In genomic region chr3:55795736-55796135, GRCh38 we compare ENCODE assay signal across 24 cellular contexts.
DNase-seq lines count a peak whose midpoint lies in the region; ATAC-seq and TF ChIP-seq lines count a peak whose summit lies in the region.
"Had no signal": no experiment of that assay in that cellular context is flagged by ENCODE, and none has a peak within 500 bp of the region (broad histone marks: within the 10 kb centered on the region; RNA-seq: fewer than 3 reads in every experiment).

No MANE protein-coding gene starts in this region.

- no peaks in the 10 kb centered on the region for H3K27me3 ChIP-seq in upper lobe of right lung

- intact Hi-C loops in upper lobe of right lung (cut with DNase I) = no loop called here

- DNase-seq in NCI-H146 (lab: John Stamatoyannopoulos, UW) (peak; percentile 13), NCI-H146 treated with DMSO at 0.1 percent for 48 hours (lab: John Stamatoyannopoulos, UW; ENCODE audit: unreplicated experiment) (no peak), astrocyte of the hippocampus (ENCODE audit: low read depth, low spot score) (peak; percentile 24), iris pigment epithelial cell (ENCODE audit: low read depth) (peak; percentile 47), upper lobe of right lung (no peak), SKM-1 treated with dmso at 0.1 percent for 144 hours (lab: John Stamatoyannopoulos, UW; ENCODE audit: unreplicated experiment) (no peak)
- DNase-seq: activated CD4-positive, alpha-beta T cell treated with anti-CD3 and anti-CD28 coated beads, Interleukin-2, amount 50 U/mL, for 48 hours; activated naive CD4-positive, alpha-beta T cell treated with anti-CD3 and anti-CD28 coated beads, Interleukin-2, amount 10 ng/mL, durations not matched to agents 7 days and 5 days; amniotic stem cell; caudate nucleus; CD4-positive, alpha-beta T cell; DMS 273 treated with DMSO at 0.1 percent for 48 hours; glutamatergic neuron; kidney; naive B cell; NCI-H1092; NCI-H2029; NCI-H526 treated with DMSO at 0.1 percent for 48 hours; psoas muscle; stimulated activated naive CD4-positive, alpha-beta T cell; T-helper 1 cell had no signal

- H3K36me3 ChIP-seq in upper lobe of right lung = no peaks in the 10 kb centered on the region

- H3K9me3 ChIP-seq in upper lobe of right lung = no peaks in the 10 kb centered on the region
- H3K9me3 ChIP-seq: psoas muscle had no signal

- no peak overlapping the region for H3K27ac ChIP-seq in upper lobe of right lung
- H3K27ac ChIP-seq: 22Rv1, psoas muscle had no signal

- ATAC-seq in upper lobe of right lung = peak; percentile 78
- ATAC-seq in GM19397 (IDR thresholded peaks at IDR 0.05; ENCODE audit: unreplicated experiment) = no peak
- ATAC-seq in GM21529 (IDR thresholded peaks at IDR 0.05; ENCODE audit: unreplicated experiment) = no peak
- ATAC-seq: psoas muscle had no signal

- no peak for TF ChIP-seq CTCF in upper lobe of right lung (IDR thresholded peaks at IDR 0.05)

- H3K4me1 ChIP-seq in upper lobe of right lung = peaks cover 8% of the 10 kb centered on the region
- H3K4me1 ChIP-seq: psoas muscle had no signal

- no peak overlapping the region for H3K4me3 ChIP-seq in upper lobe of right lung
- H3K4me3 ChIP-seq: psoas muscle had no signal

Comparison
In these comparisons a context has a peak if more than half of its experiments do, and no peak if none do; other contexts are left out.
1. DNase-seq: peak in NCI-H146 (single experiment), astrocyte of the hippocampus (single experiment) and iris pigment epithelial cell (single experiment); none in NCI-H146 treated with DMSO at 0.1 percent for 48 hours (single experiment), upper lobe of right lung (single experiment) and SKM-1 treated with dmso at 0.1 percent for 144 hours (single experiment).